ENCODE assay signal across 1 cellular context in the genomic region with DNA sequence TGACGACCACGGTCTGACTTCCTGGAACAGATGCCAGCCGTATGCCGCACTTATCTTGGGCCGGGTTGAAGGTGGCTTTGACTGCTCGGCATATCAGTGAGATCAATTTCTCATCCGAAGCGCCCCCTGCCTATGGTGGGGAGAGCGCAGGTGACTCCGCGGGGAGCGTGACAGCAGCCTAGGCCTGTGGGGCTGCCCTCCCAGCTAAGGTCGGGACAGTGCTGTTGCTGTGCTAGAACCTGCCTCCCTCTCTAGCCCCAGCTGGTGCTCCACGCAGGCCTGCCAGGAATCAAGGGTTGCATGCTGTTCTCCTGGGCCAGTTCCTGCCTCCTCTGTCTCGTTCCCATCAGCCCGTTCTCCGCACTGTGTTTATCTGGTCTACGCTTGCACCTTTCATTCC.
TF ChIP-seq lines count a peak whose summit lies in the region.

No MANE protein-coding gene starts in this region.

TF ChIP-seq in WTC11, 78 proteins besides CTCF, POLR2A, EP300 and RAD21 (continued from another document):
- TF ChIP-seq, protein P1, sequence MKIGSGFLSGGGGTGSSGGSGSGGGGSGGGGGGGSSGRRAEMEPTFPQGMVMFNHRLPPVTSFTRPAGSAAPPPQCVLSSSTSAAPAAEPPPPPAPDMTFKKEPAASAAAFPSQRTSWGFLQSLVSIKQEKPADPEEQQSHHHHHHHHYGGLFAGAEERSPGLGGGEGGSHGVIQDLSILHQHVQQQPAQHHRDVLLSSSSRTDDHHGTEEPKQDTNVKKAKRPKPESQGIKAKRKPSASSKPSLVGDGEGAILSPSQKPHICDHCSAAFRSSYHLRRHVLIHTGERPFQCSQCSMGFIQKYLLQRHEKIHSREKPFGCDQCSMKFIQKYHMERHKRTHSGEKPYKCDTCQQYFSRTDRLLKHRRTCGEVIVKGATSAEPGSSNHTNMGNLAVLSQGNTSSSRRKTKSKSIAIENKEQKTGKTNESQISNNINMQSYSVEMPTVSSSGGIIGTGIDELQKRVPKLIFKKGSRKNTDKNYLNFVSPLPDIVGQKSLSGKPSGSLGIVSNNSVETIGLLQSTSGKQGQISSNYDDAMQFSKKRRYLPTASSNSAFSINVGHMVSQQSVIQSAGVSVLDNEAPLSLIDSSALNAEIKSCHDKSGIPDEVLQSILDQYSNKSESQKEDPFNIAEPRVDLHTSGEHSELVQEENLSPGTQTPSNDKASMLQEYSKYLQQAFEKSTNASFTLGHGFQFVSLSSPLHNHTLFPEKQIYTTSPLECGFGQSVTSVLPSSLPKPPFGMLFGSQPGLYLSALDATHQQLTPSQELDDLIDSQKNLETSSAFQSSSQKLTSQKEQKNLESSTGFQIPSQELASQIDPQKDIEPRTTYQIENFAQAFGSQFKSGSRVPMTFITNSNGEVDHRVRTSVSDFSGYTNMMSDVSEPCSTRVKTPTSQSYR (CRISPR knock-in tag; IDR thresholded peaks at IDR 0.05), result no peak
- TF ChIP-seq ATF1 (CRISPR knock-in tag; IDR thresholded peaks at IDR 0.05) (no peak), NR3C1 (CRISPR knock-in tag; conservative IDR thresholded peaks at IDR 0.05; ENCODE audit: low read depth) (no peak), NFATC4 (CRISPR knock-in tag; IDR thresholded peaks at IDR 0.05) (no peak), ZNF396 (CRISPR knock-in tag; IDR thresholded peaks at IDR 0.05; ENCODE audit: borderline replicate concordance) (no peak)
- TF ChIP-seq, protein P2, sequence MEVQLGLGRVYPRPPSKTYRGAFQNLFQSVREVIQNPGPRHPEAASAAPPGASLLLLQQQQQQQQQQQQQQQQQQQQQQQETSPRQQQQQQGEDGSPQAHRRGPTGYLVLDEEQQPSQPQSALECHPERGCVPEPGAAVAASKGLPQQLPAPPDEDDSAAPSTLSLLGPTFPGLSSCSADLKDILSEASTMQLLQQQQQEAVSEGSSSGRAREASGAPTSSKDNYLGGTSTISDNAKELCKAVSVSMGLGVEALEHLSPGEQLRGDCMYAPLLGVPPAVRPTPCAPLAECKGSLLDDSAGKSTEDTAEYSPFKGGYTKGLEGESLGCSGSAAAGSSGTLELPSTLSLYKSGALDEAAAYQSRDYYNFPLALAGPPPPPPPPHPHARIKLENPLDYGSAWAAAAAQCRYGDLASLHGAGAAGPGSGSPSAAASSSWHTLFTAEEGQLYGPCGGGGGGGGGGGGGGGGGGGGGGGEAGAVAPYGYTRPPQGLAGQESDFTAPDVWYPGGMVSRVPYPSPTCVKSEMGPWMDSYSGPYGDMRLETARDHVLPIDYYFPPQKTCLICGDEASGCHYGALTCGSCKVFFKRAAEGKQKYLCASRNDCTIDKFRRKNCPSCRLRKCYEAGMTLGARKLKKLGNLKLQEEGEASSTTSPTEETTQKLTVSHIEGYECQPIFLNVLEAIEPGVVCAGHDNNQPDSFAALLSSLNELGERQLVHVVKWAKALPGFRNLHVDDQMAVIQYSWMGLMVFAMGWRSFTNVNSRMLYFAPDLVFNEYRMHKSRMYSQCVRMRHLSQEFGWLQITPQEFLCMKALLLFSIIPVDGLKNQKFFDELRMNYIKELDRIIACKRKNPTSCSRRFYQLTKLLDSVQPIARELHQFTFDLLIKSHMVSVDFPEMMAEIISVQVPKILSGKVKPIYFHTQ (CRISPR knock-in tag; IDR thresholded peaks at IDR 0.05), result no peak
